ENCODE assay signal across 13 cellular contexts in the genomic region with DNA sequence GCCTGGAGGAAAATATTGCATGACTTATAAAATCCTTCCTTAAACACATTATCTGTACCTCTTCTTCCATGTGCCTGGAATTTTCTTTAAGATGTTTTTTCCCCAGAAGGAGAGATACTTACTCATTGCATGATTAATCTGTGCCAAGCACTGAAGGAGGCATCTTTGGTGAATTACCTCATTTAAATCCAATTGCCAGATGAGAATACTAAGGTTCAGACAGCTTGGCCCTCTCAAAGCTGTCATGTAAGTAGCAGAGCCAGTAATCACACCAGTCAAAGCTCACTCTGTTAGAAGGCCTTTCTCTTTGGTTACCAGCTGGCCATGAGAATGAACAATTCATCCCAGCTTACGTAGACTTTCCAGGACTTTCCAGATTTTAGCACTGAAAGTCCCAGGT.
A peak's percentile ranks its signal among the peaks of the same experiment; 100 is the strongest.
DNase-seq lines count a peak whose midpoint lies in the region; ATAC-seq lines count a peak whose summit lies in the region.
"Had no signal": no experiment of that assay in that cellular context is flagged by ENCODE, and none has a peak within 500 bp of the region (broad histone marks: within the 10 kb centered on the region; RNA-seq: fewer than 3 reads in every experiment).

No MANE protein-coding gene starts in this region.

- no peaks in the 10 kb centered on the region for H3K27me3 ChIP-seq in adipocyte (replicated peaks; ENCODE audit: control insufficient read depth, insufficient read depth, low read length)

- no peak overlapping the region for H3K4me3 ChIP-seq in adipocyte (ENCODE audit: low read length)

- no peaks in the 10 kb centered on the region for H3K36me3 ChIP-seq in adipocyte (ENCODE audit: control insufficient read depth, insufficient read depth, low read length, severe bottlenecking)

- H3K9ac ChIP-seq in adipocyte (ENCODE audit: low read length): no peak overlapping the region

- intact Hi-C loops in sciatic nerve (cut with DNase I): no loop called here

- H3K9me3 ChIP-seq in adipocyte (ENCODE audit: control insufficient read depth, low read length): no peaks in the 10 kb centered on the region

- peak; percentile 73 for DNase-seq in GM04504 (ENCODE audit: low read depth)
- DNase-seq in adipocyte (ENCODE audit: low read depth): peak; percentile 64
- DNase-seq in globus pallidus (ENCODE audit: low spot score): peak; percentile 6
- DNase-seq in sciatic nerve (ENCODE audit: low spot score): no peak
- DNase-seq in activated CD8-positive, alpha-beta memory T cell treated with anti-CD3 and anti-CD28 coated beads for 24 hours: no peak
- no peak for DNase-seq in NCI-H1930 (lab: John Stamatoyannopoulos, UW)
- DNase-seq in D341Med (ENCODE audit: low spot score): no peak
- DNase-seq in HuH-7.5 (ENCODE audit: low spot score): no peak
- DNase-seq: activated CD4-positive, alpha-beta T cell treated with anti-CD3 and anti-CD28 coated beads for 36 hours; activated T-cell treated with anti-CD3 and anti-CD28 coated beads, Interleukin-2, amount 50 U/mL, for 48 hours; aorta; stimulated activated CD4-positive, alpha-beta T cell treated with anti-CD3 and anti-CD28 coated beads, Interleukin-4, amount 100 ng/mL, for 24 hours; stimulated activated naive CD4-positive, alpha-beta T cell had no signal

- ATAC-seq in sciatic nerve: peak; percentile 38
- ATAC-seq: activated CD4-positive, alpha-beta T cell treated with anti-CD3 and anti-CD28 coated beads for 36 hours had no signal

- peaks cover 40% of the 10 kb centered on the region for H3K4me1 ChIP-seq in adipocyte (ENCODE audit: control insufficient read depth, insufficient read depth, low read length)

Comparison
In these comparisons a context has a peak if more than half of its experiments do, and no peak if none do; other contexts are left out.
1. DNase-seq: peak in GM04504 (single experiment), adipocyte (single experiment) and globus pallidus (single experiment); none in sciatic nerve (single experiment), activated CD8-positive, alpha-beta memory T cell treated with anti-CD3 and anti-CD28 coated beads for 24 hours (single experiment), NCI-H1930 (0 of 2), D341Med (single experiment) and HuH-7.5 (single experiment).